In the genomic region with DNA sequence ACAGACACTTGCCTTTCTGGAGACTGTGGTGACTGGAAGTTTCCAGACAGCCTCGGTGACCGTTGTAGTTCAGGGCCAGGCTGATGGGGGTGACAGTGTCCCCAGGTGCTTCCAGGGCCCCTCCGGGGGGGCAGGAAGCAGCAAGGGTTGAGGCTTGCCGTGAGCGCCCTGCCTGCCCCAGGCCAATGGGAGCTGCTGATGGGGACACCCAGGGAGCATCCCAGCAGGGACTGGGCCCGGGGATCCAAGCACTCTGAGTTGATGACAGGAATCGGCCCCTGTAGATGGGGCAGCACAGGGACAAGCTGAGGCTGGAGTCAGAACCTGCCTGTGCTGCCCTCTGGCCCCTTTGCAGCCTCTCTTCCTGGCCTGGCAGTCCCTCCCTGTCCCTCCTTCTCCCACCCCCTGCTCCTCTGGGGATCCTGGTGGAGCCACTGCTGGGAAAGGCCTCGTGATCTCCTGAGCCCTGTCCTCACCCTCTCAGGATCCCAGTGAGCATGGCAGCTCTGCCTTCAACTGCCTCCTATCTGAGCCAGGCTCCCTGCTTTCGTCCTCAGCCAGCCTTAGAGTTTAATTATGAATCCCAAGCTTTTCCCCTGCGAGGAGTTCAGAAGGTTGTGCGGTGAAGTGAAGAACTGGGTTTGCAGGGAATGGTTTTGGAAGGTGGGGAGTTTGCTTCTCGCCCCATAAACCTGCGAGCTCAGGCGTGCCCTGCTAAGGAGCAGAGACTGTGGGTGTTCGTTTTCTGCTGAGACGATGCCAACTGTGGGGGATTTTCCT, we compare ENCODE assay signal across 17 cellular contexts.
"Had no signal": no experiment of that assay in that cellular context is flagged by ENCODE, and none has a peak within 500 bp of the region (broad histone marks: within the 10 kb centered on the region; RNA-seq: fewer than 3 reads in every experiment).

No MANE protein-coding gene starts in this region.

- H3K4me1 Mint-ChIP-seq: immature natural killer cell, natural killer cell had no signal

- ATAC-seq: activated naive CD4-positive, alpha-beta T cell treated with anti-CD3 and anti-CD28 coated beads, Interleukin-2, amount 50 U/mL, for 72 hours; activated T-cell treated with anti-CD3 and anti-CD28 coated beads, Interleukin-2, amount 50 U/mL, for 72 hours; left cardiac atrium; natural killer cell; psoas muscle had no signal

- H3K27me3 ChIP-seq: cardiac muscle cell, esophagus muscularis mucosa, thyroid gland, uterus had no signal

- H3K4me3 Mint-ChIP-seq: activated T-cell treated with anti-CD3 and anti-CD28 coated beads, Interleukin-2, amount 50 U/mL, for 72 hours; immature natural killer cell; natural killer cell had no signal

- H3K36me3 ChIP-seq: cardiac muscle cell, esophagus muscularis mucosa, thyroid gland, uterus had no signal

- H3K9me3 ChIP-seq: esophagus muscularis mucosa, psoas muscle, thyroid gland, uterus had no signal

- DNase-seq: activated CD4-positive, alpha-beta T cell treated with anti-CD3 and anti-CD28 coated beads, Interleukin-2, amount 50 U/mL, for 48 hours; activated CD4-positive, CD25-positive, alpha-beta regulatory T cell treated with anti-CD3 and anti-CD28 coated beads, Interleukin-2, amount 50 U/mL, for 72 hours; activated CD8-positive, alpha-beta memory T cell treated with anti-CD3 and anti-CD28 coated beads, Interleukin-2, amount 50 U/mL, for 48 hours; activated gamma-delta T cell; activated T-cell treated with anti-CD3 and anti-CD28 coated beads, Interleukin-2, amount 50 U/mL, for 72 hours; glutamatergic neuron; immature natural killer cell; left cardiac atrium; natural killer cell; psoas muscle; stimulated activated CD4-positive, alpha-beta T cell treated with anti-CD3 and anti-CD28 coated beads, Interleukin-1b, Interleukin-23, amount 100 ng/mL, for 48 hours; thyroid gland; uterus had no signal

- H3K27ac ChIP-seq: cardiac muscle cell, esophagus muscularis mucosa, psoas muscle, thyroid gland, uterus had no signal

- H3K36me3 Mint-ChIP-seq: activated naive CD4-positive, alpha-beta T cell treated with anti-CD3 and anti-CD28 coated beads, Interleukin-2, amount 50 U/mL, for 72 hours; immature natural killer cell; natural killer cell had no signal

- H3K4me3 ChIP-seq: cardiac muscle cell, esophagus muscularis mucosa, psoas muscle, thyroid gland, uterus had no signal

- H3K27ac Mint-ChIP-seq: activated naive CD4-positive, alpha-beta T cell treated with anti-CD3 and anti-CD28 coated beads, Interleukin-2, amount 50 U/mL, for 72 hours; activated T-cell treated with anti-CD3 and anti-CD28 coated beads, Interleukin-2, amount 50 U/mL, for 72 hours; immature natural killer cell; natural killer cell had no signal

- FAIRE-seq: colon had no signal

- H3K4me1 ChIP-seq: esophagus muscularis mucosa, psoas muscle, thyroid gland, uterus had no signal

- H3K9me3 Mint-ChIP-seq: activated naive CD4-positive, alpha-beta T cell treated with anti-CD3 and anti-CD28 coated beads, Interleukin-2, amount 50 U/mL, for 72 hours; activated T-cell treated with anti-CD3 and anti-CD28 coated beads, Interleukin-2, amount 50 U/mL, for 72 hours; natural killer cell had no signal
